Comparison of ENCODE assay signal across 8 cellular contexts in genomic region chr15:43518073-43518761, GRCh38. TPM values are rescaled to one million over a fixed set of nuclear protein-coding genes. Genes with fewer than 3 reads are reported as not detected.
DNase-seq lines count a peak whose midpoint lies in the region; ATAC-seq and TF ChIP-seq lines count a peak whose summit lies in the region.

No MANE protein-coding gene starts in this region.

- H3K27me3 ChIP-seq in NT2/D1 (ENCODE audit: insufficient read depth, insufficient read length) = peaks cover 21% of the 10 kb centered on the region
- no peaks in the 10 kb centered on the region for H3K27me3 ChIP-seq in thoracic aorta (replicated peaks; ENCODE audit: insufficient read depth)

- H3K4me1 ChIP-seq in NT2/D1 (ENCODE audit: insufficient read depth, insufficient read length) (no peaks in the 10 kb centered on the region), thoracic aorta (ENCODE audit: control insufficient read depth in 1 of 2, low read depth in 2 of 2) (peaks cover 0 to 26% of the 10 kb centered on the region in 2 donors)

- H3K36me3 ChIP-seq in NT2/D1 (ENCODE audit: insufficient read depth, insufficient read length, low read length) (peaks cover 31% of the 10 kb centered on the region), thoracic aorta (peaks cover 28% of the 10 kb centered on the region)

- H3K9ac ChIP-seq in NT2/D1 (ENCODE audit: insufficient read length, low read depth) = peak overlapping the region; percentile 70

- TF ChIP-seq CTCF in thoracic aorta (IDR thresholded peaks at IDR 0.05) = no peak

- H3K36me3 Mint-ChIP-seq in memory B cell = no peaks in the 10 kb centered on the region

- no peaks in the 10 kb centered on the region for H3K9me3 Mint-ChIP-seq in memory B cell

- peak; percentile 31 to 49 for ATAC-seq in activated CD4-positive, CD25-positive, alpha-beta regulatory T cell treated with anti-CD3 and anti-CD28 coated beads, Interleukin-2, amount 50 U/mL, for 24 hours
- peak; percentile 51 for ATAC-seq in memory B cell (ENCODE audit: low read depth)
- no peak for ATAC-seq in thoracic aorta (ENCODE audit: insufficient number of reproducible peaks, low FRiP score, low read depth)
- ATAC-seq in HG03196 (IDR thresholded peaks at IDR 0.05; ENCODE audit: unreplicated experiment) = no peak
- ATAC-seq in GM21576 (IDR thresholded peaks at IDR 0.05; ENCODE audit: unreplicated experiment) = no peak

- peak overlapping the region; percentile 74 to 82 for H3K27ac ChIP-seq in thoracic aorta

- DNase-seq in activated CD4-positive, CD25-positive, alpha-beta regulatory T cell treated with anti-CD3 and anti-CD28 coated beads, Interleukin-2, amount 50 U/mL, for 72 hours = no peak
- no peak for DNase-seq in NT2/D1 (ENCODE audit: low read depth, low spot score)
- DNase-seq in ecto neural progenitor cell (ENCODE audit: low spot score) = peak; percentile 69
- no peak for DNase-seq in memory B cell (ENCODE audit: low spot score in 2 of 2)
- DNase-seq in thoracic aorta (ENCODE audit: low spot score) = no peak

- H3K4me3 ChIP-seq in NT2/D1 (ENCODE audit: insufficient read length, low read depth) (peak overlapping the region; percentile 58), thoracic aorta (peak overlapping the region; percentile 85)

- peaks cover 23% of the 10 kb centered on the region for H3K27me3 Mint-ChIP-seq in memory B cell

- no peaks in the 10 kb centered on the region for H3K9me3 ChIP-seq in NT2/D1 (ENCODE audit: insufficient read depth, low read length)
- no peaks in the 10 kb centered on the region for H3K9me3 ChIP-seq in thoracic aorta

- H3K4me3 Mint-ChIP-seq in memory B cell = peak overlapping the region; percentile 60

- H3K27ac Mint-ChIP-seq in memory B cell = no peak overlapping the region

- H3K4me1 Mint-ChIP-seq in memory B cell = peaks cover 15% of the 10 kb centered on the region

RNA-seq across cellular contexts. Expression of gene MAP1A, which starts 0.8 kb away (rescaled TPM):
- 10 to 100 TPM; 29.8 to 39.4 TPM for total RNA-seq in thoracic aorta

RNA-seq across cellular contexts. Expression of gene TP53BP1, which starts 25.3 kb away (rescaled TPM):
- total RNA-seq in thoracic aorta = 10 to 100 TPM; 23.2 to 31.5 TPM

Comparison
In these comparisons a context has a peak if more than half of its experiments do, and no peak if none do; other contexts are left out.
1. ATAC-seq: peak in activated CD4-positive, CD25-positive, alpha-beta regulatory T cell treated with anti-CD3 and anti-CD28 coated beads, Interleukin-2, amount 50 U/mL, for 24 hours (2 of 2) and memory B cell (single experiment); none in thoracic aorta (single experiment), HG03196 (single experiment) and GM21576 (single experiment).